Comparison of ENCODE assay signal across 11 cellular contexts in the genomic region with DNA sequence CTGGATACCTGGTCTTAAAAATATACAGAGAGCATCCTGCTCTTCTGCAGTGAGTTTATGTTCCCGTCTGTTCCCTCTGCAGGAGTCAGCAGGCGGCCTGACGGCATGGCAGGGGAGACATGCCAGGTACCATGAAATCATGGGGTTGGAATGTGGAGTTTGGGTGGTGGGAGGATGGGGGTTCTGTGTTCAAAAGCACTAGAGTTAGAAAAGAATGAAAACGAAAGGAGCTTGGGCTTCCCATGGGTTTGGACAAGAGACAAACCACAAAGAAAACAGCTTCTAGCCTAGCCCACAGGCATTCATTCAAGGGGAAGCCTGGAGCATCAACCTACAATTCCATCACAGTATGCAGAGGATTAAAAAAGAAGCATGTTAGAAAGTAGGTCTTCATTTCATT. TPM values are rescaled to one million over a fixed set of nuclear protein-coding genes. Genes with fewer than 3 reads are reported as not detected.
DNase-seq lines count a peak whose midpoint lies in the region; ATAC-seq and TF ChIP-seq lines count a peak whose summit lies in the region.
"Had no signal": no experiment of that assay in that cellular context is flagged by ENCODE, and none has a peak within 500 bp of the region (broad histone marks: within the 10 kb centered on the region; RNA-seq: fewer than 3 reads in every experiment).

No MANE protein-coding gene starts in this region.

- H3K27ac Mint-ChIP-seq in GM23338: no peak overlapping the region

- no peaks in the 10 kb centered on the region for H3F3A ChIP-seq in GM23338 (replicated peaks; ENCODE audit: low read depth)

- H3K27me3 ChIP-seq in GM23338 (ENCODE audit: insufficient read depth) (no peaks in the 10 kb centered on the region), sigmoid colon (no peaks in the 10 kb centered on the region)

- TF ChIP-seq CTCF in GM23338 (conservative IDR thresholded peaks at IDR 0.05; ENCODE audit: low read depth in 2 of 2) (no peak), foreskin fibroblast (IDR thresholded peaks at IDR 0.05; ENCODE audit: low read depth, low read length) (no peak), sigmoid colon (IDR thresholded peaks at IDR 0.05) (no peak)

- peaks cover 8% of the 10 kb centered on the region; the same call in 2 of the 3 replicates for H3K4me1 Mint-ChIP-seq in GM23338

- H3K27ac ChIP-seq in GM23338 (ENCODE audit: low read depth): no peak overlapping the region
- H3K27ac ChIP-seq in sigmoid colon: peak overlapping the region in 3 of 4 donors; percentile 12 to 59 (median 20)
- H3K27ac ChIP-seq: prostate gland had no signal

- no peaks in the 10 kb centered on the region for H3K79me2 ChIP-seq in GM23338 (replicated peaks; ENCODE audit: insufficient read depth)

- TF ChIP-seq EP300 in sigmoid colon (IDR thresholded peaks at IDR 0.05): no peak

- H4K20me1 ChIP-seq in GM23338 (replicated peaks; ENCODE audit: insufficient read depth): no peaks in the 10 kb centered on the region

- H3K9me3 Mint-ChIP-seq in GM23338: no peaks in the 10 kb centered on the region

- ATAC-seq in GM23338 (peak; percentile 92), SK-N-SH treated with all-trans-retinoic acid at 6 μM for 48 hours (peak; percentile 96), GM21717 (IDR thresholded peaks at IDR 0.05; ENCODE audit: unreplicated experiment) (no peak), GM19395 (IDR thresholded peaks at IDR 0.05; ENCODE audit: unreplicated experiment) (no peak)
- ATAC-seq: HCT116 had no signal

- H3K36me3 Mint-ChIP-seq in GM23338 (ENCODE audit: low read depth): no peaks in the 10 kb centered on the region

- H3K4me3 ChIP-seq in GM23338: no peak overlapping the region
- peak overlapping the region; percentile 23 to 34 for H3K4me3 ChIP-seq in foreskin fibroblast (ENCODE audit: low read depth in 1 of 2, low read length in 2 of 2)
- no peak overlapping the region for H3K4me3 ChIP-seq in sigmoid colon
- H3K4me3 ChIP-seq: prostate gland had no signal

- 76 to 84% methylated on average over 4 of the region's 4 CpGs for WGBS in sigmoid colon, 2 donors

- H3K36me3 ChIP-seq in GM23338 (ENCODE audit: insufficient read depth): no peaks in the 10 kb centered on the region
- no peaks in the 10 kb centered on the region for H3K36me3 ChIP-seq in sigmoid colon
- H3K36me3 ChIP-seq: prostate gland had no signal

- no peak overlapping the region for H3K4me2 ChIP-seq in GM23338

- no peaks in the 10 kb centered on the region for H3K4me1 ChIP-seq in GM23338 (ENCODE audit: insufficient read depth)
- H3K4me1 ChIP-seq in sigmoid colon: peaks cover 0 to 20% (median 16%) of the 10 kb centered on the region in 4 donors
- H3K4me1 ChIP-seq: prostate gland had no signal

- intact Hi-C loops in sigmoid colon (cut with DNase I): no loop called here

- peak; percentile 60 for DNase-seq in GM23338 (ENCODE audit: low spot score)
- peak; percentile 49 to 64 for DNase-seq in foreskin fibroblast
- peak; percentile 64 for DNase-seq in sigmoid colon
- no peak for DNase-seq in CD1c-positive myeloid dendritic cell (ENCODE audit: extremely low spot score)
- DNase-seq in DMS79 (lab: John Stamatoyannopoulos, UW): no peak
- DNase-seq: SHP77 treated with DMSO at 0.1 percent for 48 hours had no signal

- peaks cover 5% of the 10 kb centered on the region for H3K27me3 Mint-ChIP-seq in GM23338 (ENCODE audit: insufficient read depth, low read depth, poor library complexity)

- H2AFZ ChIP-seq in GM23338: no peak overlapping the region

- TF ChIP-seq POLR2A in sigmoid colon (IDR thresholded peaks at IDR 0.05): no peak

- H3K9me2 ChIP-seq in GM23338 (ENCODE audit: insufficient read depth): no peaks in the 10 kb centered on the region; the same call in 1 of the 2 replicates

- H3K4me3 Mint-ChIP-seq in GM23338: no peak overlapping the region

- H3K9me3 ChIP-seq in sigmoid colon: peaks cover 0 to 2% (median 0%) of the 10 kb centered on the region in 4 donors
- H3K9me3 ChIP-seq: prostate gland had no signal

TF ChIP-seq in GM23338, 12 proteins besides CTCF, POLR2A, EP300 and RAD21 (continues in another document):
- TF ChIP-seq, protein P1, sequence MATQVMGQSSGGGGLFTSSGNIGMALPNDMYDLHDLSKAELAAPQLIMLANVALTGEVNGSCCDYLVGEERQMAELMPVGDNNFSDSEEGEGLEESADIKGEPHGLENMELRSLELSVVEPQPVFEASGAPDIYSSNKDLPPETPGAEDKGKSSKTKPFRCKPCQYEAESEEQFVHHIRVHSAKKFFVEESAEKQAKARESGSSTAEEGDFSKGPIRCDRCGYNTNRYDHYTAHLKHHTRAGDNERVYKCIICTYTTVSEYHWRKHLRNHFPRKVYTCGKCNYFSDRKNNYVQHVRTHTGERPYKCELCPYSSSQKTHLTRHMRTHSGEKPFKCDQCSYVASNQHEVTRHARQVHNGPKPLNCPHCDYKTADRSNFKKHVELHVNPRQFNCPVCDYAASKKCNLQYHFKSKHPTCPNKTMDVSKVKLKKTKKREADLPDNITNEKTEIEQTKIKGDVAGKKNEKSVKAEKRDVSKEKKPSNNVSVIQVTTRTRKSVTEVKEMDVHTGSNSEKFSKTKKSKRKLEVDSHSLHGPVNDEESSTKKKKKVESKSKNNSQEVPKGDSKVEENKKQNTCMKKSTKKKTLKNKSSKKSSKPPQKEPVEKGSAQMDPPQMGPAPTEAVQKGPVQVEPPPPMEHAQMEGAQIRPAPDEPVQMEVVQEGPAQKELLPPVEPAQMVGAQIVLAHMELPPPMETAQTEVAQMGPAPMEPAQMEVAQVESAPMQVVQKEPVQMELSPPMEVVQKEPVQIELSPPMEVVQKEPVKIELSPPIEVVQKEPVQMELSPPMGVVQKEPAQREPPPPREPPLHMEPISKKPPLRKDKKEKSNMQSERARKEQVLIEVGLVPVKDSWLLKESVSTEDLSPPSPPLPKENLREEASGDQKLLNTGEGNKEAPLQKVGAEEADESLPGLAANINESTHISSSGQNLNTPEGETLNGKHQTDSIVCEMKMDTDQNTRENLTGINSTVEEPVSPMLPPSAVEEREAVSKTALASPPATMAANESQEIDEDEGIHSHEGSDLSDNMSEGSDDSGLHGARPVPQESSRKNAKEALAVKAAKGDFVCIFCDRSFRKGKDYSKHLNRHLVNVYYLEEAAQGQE (IDR thresholded peaks at IDR 0.05; ENCODE audit: unreplicated experiment): no peak
- TF ChIP-seq ZNF114 (CRISPR knock-in tag; IDR thresholded peaks at IDR 0.05) (no peak), EZH2phosphoT487 (IDR thresholded peaks at IDR 0.05; ENCODE audit: unreplicated experiment) (no peak), EZH2 (IDR thresholded peaks at IDR 0.05; ENCODE audit: low read depth, unreplicated experiment) (no peak), JUNB (IDR thresholded peaks at IDR 0.05; ENCODE audit: unreplicated experiment) (no peak)

TF ChIP-seq in SK-N-SH treated with all-trans-retinoic acid at 6 μM for 48 hours, 23 proteins besides CTCF, POLR2A, EP300 and RAD21:
- TF ChIP-seq ZNF70 (CRISPR knock-in tag; IDR thresholded peaks at IDR 0.05): no peak
- TF ChIP-seq, protein P2, sequence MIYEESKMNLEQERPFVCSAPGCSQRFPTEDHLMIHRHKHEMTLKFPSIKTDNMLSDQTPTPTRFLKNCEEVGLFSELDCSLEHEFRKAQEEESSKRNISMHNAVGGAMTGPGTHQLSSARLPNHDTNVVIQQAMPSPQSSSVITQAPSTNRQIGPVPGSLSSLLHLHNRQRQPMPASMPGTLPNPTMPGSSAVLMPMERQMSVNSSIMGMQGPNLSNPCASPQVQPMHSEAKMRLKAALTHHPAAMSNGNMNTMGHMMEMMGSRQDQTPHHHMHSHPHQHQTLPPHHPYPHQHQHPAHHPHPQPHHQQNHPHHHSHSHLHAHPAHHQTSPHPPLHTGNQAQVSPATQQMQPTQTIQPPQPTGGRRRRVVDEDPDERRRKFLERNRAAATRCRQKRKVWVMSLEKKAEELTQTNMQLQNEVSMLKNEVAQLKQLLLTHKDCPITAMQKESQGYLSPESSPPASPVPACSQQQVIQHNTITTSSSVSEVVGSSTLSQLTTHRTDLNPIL (CRISPR knock-in tag; IDR thresholded peaks at IDR 0.05; ENCODE audit: low read depth): peak; percentile 53; the same call in 1 of the 2 replicates
- no peak for TF ChIP-seq ZC3H10 (CRISPR knock-in tag; IDR thresholded peaks at IDR 0.05)

RNA-seq across cellular contexts. Expression of a gene that starts 59.9 kb away (rescaled TPM):
- 12.6 and 14.3 TPM in 2 replicates for total RNA-seq in GM23338 (2014; rRNA removed; shearing (Covaris generic))
- polyA plus RNA-seq in GM23338 (2016; fragmentation: Nextera tagmentation; extraction: Ambion mirVana) (5.7 and 6.4 TPM in 2 replicates), sigmoid colon (10 to 100 TPM in 1 of 3 donors, 1 to 10 TPM in 2; 8.4 to 10.9 (median 8.7) TPM)
- total RNA-seq in sigmoid colon: 10 to 100 TPM; 10.7 to 18.8 (median 14.5) TPM

Comparison
In these comparisons a context has a peak if more than half of its experiments do, and no peak if none do; other contexts are left out.
1. ATAC-seq: peak in GM23338 (single experiment) and SK-N-SH treated with all-trans-retinoic acid at 6 μM for 48 hours (single experiment); none in GM21717 (single experiment) and GM19395 (single experiment).
2. DNase-seq: peak in GM23338 (single experiment), foreskin fibroblast (2 of 2) and sigmoid colon (single experiment); none in CD1c-positive myeloid dendritic cell (single experiment) and DMS79 (single experiment).
3. H3K4me3 ChIP-seq: peak in foreskin fibroblast (2 of 2); none in GM23338 (single experiment) and sigmoid colon (0 of 4).